ENCODE assay signal across 27 cellular contexts in the genomic region with DNA sequence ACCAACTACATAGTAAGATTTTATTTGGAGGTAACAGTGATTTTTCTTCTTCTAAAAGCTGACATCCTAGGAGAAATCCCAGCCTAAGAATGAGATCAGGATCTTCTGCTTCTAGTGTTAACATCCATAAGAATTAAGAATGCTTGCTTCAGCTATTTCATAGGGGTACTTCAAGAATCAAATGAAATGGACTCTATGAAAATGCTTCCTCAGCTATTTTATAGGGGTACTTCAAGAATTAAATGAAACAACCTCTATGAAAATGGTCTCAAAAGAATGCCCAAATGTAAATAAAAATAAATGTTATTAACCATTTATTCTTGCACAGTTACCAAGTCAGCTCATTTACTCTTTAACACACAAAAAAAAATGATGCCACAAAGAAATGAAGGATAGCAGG. TPM values are rescaled to one million over a fixed set of nuclear protein-coding genes. Genes with fewer than 3 reads are reported as not detected.
"Had no signal": no experiment of that assay in that cellular context is flagged by ENCODE, and none has a peak within 500 bp of the region (broad histone marks: within the 10 kb centered on the region; RNA-seq: fewer than 3 reads in every experiment).

No MANE protein-coding gene starts in this region.

- H3K27ac ChIP-seq: brain microvascular endothelial cell, coronary artery, SJCRH30, SK-N-MC had no signal

- DNase-seq: activated CD4-positive, alpha-beta T cell treated with anti-CD3 and anti-CD28 coated beads, Interleukin-2, amount 10 ng/mL, durations not matched to agents 24 days and 14 days; activated CD4-positive, alpha-beta T cell treated with anti-CD3 and anti-CD28 coated beads, Interleukin-2, amount 50 U/mL, for 4 hours; activated CD8-positive, alpha-beta T cell treated with anti-CD3 and anti-CD28 coated beads for 36 hours; activated effector memory CD4-positive, alpha-beta T cell treated with anti-CD3 and anti-CD28 coated beads, Interleukin-2, amount 50 U/mL, for 16 hours; activated naive CD4-positive, alpha-beta T cell; activated naive CD4-positive, alpha-beta T cell treated with anti-CD3 and anti-CD28 coated beads, Interleukin-2, amount 50 U/mL, for 16 hours; activated naive CD8-positive, alpha-beta T cell treated with anti-CD3 and anti-CD28 coated beads for 36 hours; activated T-cell treated with anti-CD3 and anti-CD28 coated beads, Interleukin-2, amount 50 U/mL, for 1 hour; activated T-cell treated with anti-CD3 and anti-CD28 coated beads, Interleukin-2, amount 50 U/mL, for 72 hours; amniotic stem cell; aorta; brain microvascular endothelial cell; NCI-H1105 treated with DMSO at 0.1 percent for 48 hours; NCI-H1436; NCI-H1694; NCI-H1930; NCI-H2081 treated with DMSO at 0.1 percent for 48 hours; NCI-H345; NCI-H524 treated with DMSO at 0.1 percent for 48 hours; OCI-M1; SHP77; SJCRH30 had no signal

- H3K36me3 ChIP-seq: brain microvascular endothelial cell, SJCRH30 had no signal

- H3K27me3 ChIP-seq: brain microvascular endothelial cell, SJCRH30 had no signal

- FAIRE-seq: TTC549 had no signal

- ATAC-seq: activated CD8-positive, alpha-beta T cell treated with anti-CD3 and anti-CD28 coated beads for 36 hours; activated T-cell treated with anti-CD3 and anti-CD28 coated beads, Interleukin-2, amount 50 U/mL, for 72 hours; activated T-helper 17 cell treated with anti-CD3 and anti-CD28 coated beads, Interleukin-2, amount 50 U/mL, for 72 hours had no signal

- H3K4me3 ChIP-seq: coronary artery, SJCRH30, SK-N-MC had no signal

- H3K9me3 ChIP-seq: SJCRH30 had no signal

RNA-seq across cellular contexts. Expression of gene ZNF608, which starts 31.5 kb away (rescaled TPM):
- total RNA-seq: activated CD4-positive, alpha-beta T cell treated with anti-CD3 and anti-CD28 coated beads, Interleukin-2, amount 10 ng/mL, durations not matched to agents 24 days and 14 days; activated CD8-positive, alpha-beta memory T cell treated with anti-CD3 and anti-CD28 coated beads for 36 hours; activated CD8-positive, alpha-beta T cell treated with anti-CD3 and anti-CD28 coated beads for 36 hours; activated T-helper 17 cell treated with anti-CD3 and anti-CD28 coated beads, Interleukin-2, amount 50 U/mL, for 72 hours had no signal
